In the genomic region with DNA sequence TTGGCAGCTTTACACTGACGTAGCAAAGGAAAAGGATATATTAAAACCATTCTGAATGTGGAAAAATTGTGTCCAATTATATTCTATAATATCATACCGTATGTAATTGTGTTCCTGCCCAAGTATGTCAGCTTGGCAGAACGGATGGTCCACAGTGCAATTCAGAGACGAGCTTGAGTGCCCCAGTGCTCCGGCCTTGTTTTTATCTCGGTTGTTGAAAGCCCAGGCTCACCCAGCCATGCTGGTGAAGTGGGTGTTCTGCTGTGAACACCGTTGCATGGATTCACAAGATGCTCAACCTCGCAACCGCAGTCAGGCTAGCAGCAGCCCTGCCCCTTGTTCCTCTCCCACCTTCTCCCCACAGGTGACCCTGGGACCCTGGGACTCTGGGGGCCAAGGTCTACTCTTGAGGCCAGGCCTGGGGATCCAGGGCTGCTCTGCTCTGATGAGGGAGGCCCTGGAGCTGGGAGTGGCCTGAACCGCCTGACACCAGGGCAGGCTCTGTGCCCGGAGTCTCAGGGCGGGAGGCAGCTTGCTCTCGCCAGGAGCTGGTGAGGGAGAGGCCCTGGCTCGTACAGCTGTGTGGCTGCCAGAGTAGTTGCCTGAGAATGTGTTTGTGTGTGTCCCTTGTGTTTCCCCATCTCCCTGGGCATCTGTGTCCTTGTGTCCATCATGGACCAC, we compare ENCODE assay signal across 9 cellular contexts. TPM values are rescaled to one million over a fixed set of nuclear protein-coding genes. Genes with fewer than 3 reads are reported as not detected.
A peak's percentile ranks its signal among the peaks of the same experiment; 100 is the strongest.
DNase-seq lines count a peak whose midpoint lies in the region; ATAC-seq and TF ChIP-seq lines count a peak whose summit lies in the region.
"Had no signal": no experiment of that assay in that cellular context is flagged by ENCODE, and none has a peak within 500 bp of the region (broad histone marks: within the 10 kb centered on the region; RNA-seq: fewer than 3 reads in every experiment).

No MANE protein-coding gene starts in this region.

- H3K4me3 ChIP-seq in right atrium auricular region = no peak overlapping the region

- intact Hi-C loops in posterior cingulate gyrus (cut with DNase I) = no loop called here

- no peaks in the 10 kb centered on the region for H3K36me3 ChIP-seq in right atrium auricular region

- no peaks in the 10 kb centered on the region for H3K9me3 ChIP-seq in right atrium auricular region

- H3K27ac ChIP-seq in angular gyrus (ENCODE audit: low read depth, low read length) (peak overlapping the region; percentile 91), right atrium auricular region (peak overlapping the region; percentile 62 to 72)

- peaks cover 0 to 32% of the 10 kb centered on the region in 2 donors for H3K4me1 ChIP-seq in right atrium auricular region

- no peak for TF ChIP-seq CTCF in right atrium auricular region (IDR thresholded peaks at IDR 0.05)

- no peak for ATAC-seq in HG03135 (IDR thresholded peaks at IDR 0.05; ENCODE audit: unreplicated experiment)

- no peaks in the 10 kb centered on the region for H3K27me3 ChIP-seq in right atrium auricular region

- DNase-seq in AG08395 (ENCODE audit: low spot score) (peak; percentile 90), right atrium auricular region (ENCODE audit: low spot score) (peak; percentile 76), posterior cingulate gyrus (peak; percentile 82 to 99 (median 88)), MV-4-11 (lab: John Stamatoyannopoulos, UW) (no peak), NCI-H2107 (lab: John Stamatoyannopoulos, UW) (no peak), NCI-H146 (lab: John Stamatoyannopoulos, UW) (no peak)
- DNase-seq: effector memory CD4-positive, alpha-beta T cell had no signal

RNA-seq across cellular contexts. Expression of a gene that starts 11.2 kb away (rescaled TPM):
- 10 to 100 TPM in 1 of 2 donors, 1 to 10 TPM in 1; 7.4 to 27.7 TPM for total RNA-seq in right atrium auricular region

Comparison
In these comparisons a context has a peak if more than half of its experiments do, and no peak if none do; other contexts are left out.
1. DNase-seq: peak in AG08395 (single experiment), right atrium auricular region (single experiment) and posterior cingulate gyrus (10 of 10); none in MV-4-11 (single experiment), NCI-H2107 (single experiment) and NCI-H146 (single experiment).